ENCODE assay signal across 8 cellular contexts in the genomic region with DNA sequence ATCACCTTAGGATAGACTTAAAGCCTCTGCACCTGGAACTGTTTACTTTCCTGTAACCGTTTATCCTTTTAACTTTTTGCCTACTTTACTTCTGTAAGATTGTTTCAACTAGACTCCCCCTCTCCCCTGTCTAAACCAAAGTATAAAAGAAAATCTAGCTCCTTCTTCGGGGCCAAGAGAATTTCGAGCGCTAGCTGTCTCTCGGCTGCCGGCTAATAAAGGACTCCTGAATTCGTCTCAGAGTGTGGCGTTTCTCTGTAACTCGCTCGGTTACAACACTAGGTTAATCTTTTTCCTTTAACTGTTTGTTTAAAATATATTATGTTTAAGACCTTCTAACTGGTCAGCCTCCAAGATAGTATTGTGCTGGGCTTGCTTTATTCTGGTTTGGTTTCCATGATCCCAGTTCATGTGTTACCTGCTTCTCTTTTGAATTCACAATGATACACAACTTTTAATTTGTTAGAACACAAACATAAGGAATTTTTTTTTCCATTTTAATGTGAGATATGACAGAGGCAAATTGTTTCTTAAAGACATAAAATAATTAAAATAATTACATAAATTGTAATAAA. TPM values are rescaled to one million over a fixed set of nuclear protein-coding genes. Genes with fewer than 3 reads are reported as not detected.
DNase-seq lines count a peak whose midpoint lies in the region; ATAC-seq and TF ChIP-seq lines count a peak whose summit lies in the region.

No MANE protein-coding gene starts in this region.

- no peak overlapping the region for H3K27ac ChIP-seq in BLaER1
- peak overlapping the region; percentile 98 for H3K27ac ChIP-seq in effector memory CD4-positive, alpha-beta T cell (ENCODE audit: insufficient read depth, low read length, poor library complexity, severe bottlenecking)
- no peak overlapping the region for H3K27ac ChIP-seq in SJCRH30

- H3K4me1 ChIP-seq in BLaER1 = peaks cover 25% of the 10 kb centered on the region
- H3K4me1 ChIP-seq in effector memory CD4-positive, alpha-beta T cell (ENCODE audit: control insufficient read depth, insufficient read depth, low read length, poor library complexity, severe bottlenecking) = peaks cover 7% of the 10 kb centered on the region
- peaks cover 3% of the 10 kb centered on the region; the same call in 1 of the 2 replicates for H3K4me1 ChIP-seq in SJCRH30

- no peaks in the 10 kb centered on the region for H3K36me3 ChIP-seq in BLaER1
- H3K36me3 ChIP-seq in effector memory CD4-positive, alpha-beta T cell (ENCODE audit: control insufficient read depth, insufficient read depth, low read length) = no peaks in the 10 kb centered on the region
- no peaks in the 10 kb centered on the region for H3K36me3 ChIP-seq in SJCRH30

- no peak for TF ChIP-seq CTCF in neural crest cell (conservative IDR thresholded peaks at IDR 0.05)

- H3K9me3 ChIP-seq in BLaER1 (no peaks in the 10 kb centered on the region), SJCRH30 (replicated peaks) (no peaks in the 10 kb centered on the region)
- no peaks in the 10 kb centered on the region for H3K9me3 ChIP-seq in effector memory CD4-positive, alpha-beta T cell (ENCODE audit: control insufficient read depth, low read length)

- no peak for ATAC-seq in HG03097 (IDR thresholded peaks at IDR 0.05; ENCODE audit: low FRiP score, unreplicated experiment)

- H3K27me3 Mint-ChIP-seq in neural crest cell (ENCODE audit: low read depth) = no peaks in the 10 kb centered on the region

- H3K4me3 ChIP-seq in BLaER1 (peak overlapping the region; percentile 81), SJCRH30 (no peak overlapping the region)
- peak overlapping the region; percentile 77 for H3K4me3 ChIP-seq in effector memory CD4-positive, alpha-beta T cell (ENCODE audit: insufficient read depth, low read depth, low read length, poor library complexity, severe bottlenecking)

- H3K4me2 ChIP-seq in BLaER1 = peak overlapping the region; percentile 90

- H3K27me3 ChIP-seq in BLaER1 (peaks cover 19% of the 10 kb centered on the region), SJCRH30 (no peaks in the 10 kb centered on the region)
- H3K27me3 ChIP-seq in effector memory CD4-positive, alpha-beta T cell (replicated peaks; ENCODE audit: control insufficient read depth, insufficient read depth, low read length, poor library complexity, severe bottlenecking) = no peaks in the 10 kb centered on the region

- H3K9me3 Mint-ChIP-seq in neural crest cell = no peaks in the 10 kb centered on the region

- H3K27ac Mint-ChIP-seq in neural crest cell (ENCODE audit: unreplicated experiment) = peak overlapping the region; percentile 98

- H4K20me1 ChIP-seq in BLaER1 = no peaks in the 10 kb centered on the region

- H3K36me3 Mint-ChIP-seq in neural crest cell (ENCODE audit: low read depth) = no peaks in the 10 kb centered on the region

- no peak overlapping the region for H3K9ac ChIP-seq in BLaER1

- DNase-seq in NCI-H69 (lab: John Stamatoyannopoulos, UW) (peak; percentile 26), neural crest cell (ENCODE audit: low read depth, low spot score) (no peak), C1 segment of cervical spinal cord (lab: John Stamatoyannopoulos, UW) (no peak), dermis blood vessel endothelial cell (no peak), SJCRH30 (no peak)
- DNase-seq in effector memory CD4-positive, alpha-beta T cell = no peak

- peak overlapping the region; percentile 94 for H3K4me3 Mint-ChIP-seq in neural crest cell

- H3K4me1 Mint-ChIP-seq in neural crest cell = peaks cover 37% of the 10 kb centered on the region

RNA-seq across cellular contexts. Expression of a gene that starts 8.7 kb away (rescaled TPM):
- total RNA-seq in neural crest cell (21.4 and 21.5 TPM in 2 replicates), dermis blood vessel endothelial cell (22.5 and 24.1 TPM in 2 replicates)
- 15.4 and 17.5 TPM in 2 replicates for total RNA-seq in SJCRH30 (2014; rRNA removed; shearing (Covaris generic))

RNA-seq across cellular contexts. Expression of a gene that starts 19.7 kb away (rescaled TPM):
- total RNA-seq in neural crest cell (20.1 and 21.3 TPM in 2 replicates), dermis blood vessel endothelial cell (127 and 135 TPM in 2 replicates)
- total RNA-seq in SJCRH30 (2014; rRNA removed; shearing (Covaris generic)) = 60.4 and 62.5 TPM in 2 replicates
